Comparison of ENCODE assay signal across 16 cellular contexts in the genomic region with DNA sequence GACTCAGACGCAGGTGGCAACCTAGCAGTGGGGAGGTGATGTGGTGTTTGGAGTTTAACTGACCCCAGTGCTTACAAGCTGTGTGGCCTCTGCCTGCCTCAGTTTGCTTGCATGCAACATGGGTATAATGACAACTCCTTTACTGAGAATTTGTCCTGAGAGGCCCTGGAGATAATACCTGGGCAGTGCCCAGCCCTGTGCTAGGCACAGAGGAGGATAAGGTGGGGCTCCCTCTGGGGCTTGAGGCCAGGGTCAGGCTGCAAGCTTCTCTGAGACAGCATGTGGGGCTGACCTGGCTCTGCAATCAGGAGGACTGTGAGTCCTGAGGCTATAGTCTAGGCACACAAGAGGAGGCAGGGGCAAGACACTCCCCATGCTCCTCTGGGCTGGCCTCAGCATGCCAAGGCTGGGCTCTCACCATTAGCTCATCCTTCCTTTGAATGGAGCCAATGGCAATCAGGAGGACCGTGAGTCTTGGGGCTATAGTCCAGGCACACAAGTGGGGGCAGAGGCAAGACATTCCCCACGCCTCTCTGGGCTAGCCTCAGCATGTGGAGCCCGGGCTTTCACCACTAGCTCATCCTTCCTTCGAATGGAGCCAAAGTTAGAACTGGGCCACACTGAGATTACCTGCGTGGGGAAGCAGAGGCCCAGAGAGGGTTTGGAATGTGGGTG.
DNase-seq lines count a peak whose midpoint lies in the region; ATAC-seq, FAIRE-seq and TF ChIP-seq lines count a peak whose summit lies in the region.
"Had no signal": no experiment of that assay in that cellular context is flagged by ENCODE, and none has a peak within 500 bp of the region (broad histone marks: within the 10 kb centered on the region; RNA-seq: fewer than 3 reads in every experiment).

No MANE protein-coding gene starts in this region.

- no peak overlapping the region for H3K4me3 Mint-ChIP-seq in brain
- H3K4me3 Mint-ChIP-seq: CD4-positive, alpha-beta memory T cell; GM23338 had no signal

- no peaks in the 10 kb centered on the region for H3K36me3 Mint-ChIP-seq in brain
- H3K36me3 Mint-ChIP-seq: CD4-positive, alpha-beta memory T cell had no signal

- H3K27me3 ChIP-seq in keratinocyte (ENCODE audit: control insufficient read depth, extremely low read depth, insufficient read depth, low read length) (peaks cover 5% of the 10 kb centered on the region), upper lobe of right lung (no peaks in the 10 kb centered on the region)
- H3K27me3 ChIP-seq: BE2C had no signal

- no peaks in the 10 kb centered on the region for H4K20me1 ChIP-seq in keratinocyte (ENCODE audit: control insufficient read depth, extremely low read depth, insufficient read depth, low read length)

- no peak overlapping the region for H3K4me3 ChIP-seq in epithelial cell of esophagus (ENCODE audit: low read length)
- H3K4me3 ChIP-seq in keratinocyte (ENCODE audit: control insufficient read depth in 2 of 3, extremely low read depth in 1 of 3, insufficient read depth in 2 of 3, low read depth in 1 of 3, low read length in 3 of 3), result no peak overlapping the region
- H3K4me3 ChIP-seq in upper lobe of right lung, result no peak overlapping the region
- H3K4me3 ChIP-seq: A549, GM23338 had no signal

- peaks cover 6% of the 10 kb centered on the region for H3K27me3 Mint-ChIP-seq in brain

- peak overlapping the region; percentile 19 for H3K27ac ChIP-seq in keratinocyte (ENCODE audit: control insufficient read depth, insufficient read depth, low read length)
- H3K27ac ChIP-seq in upper lobe of right lung, result no peak overlapping the region
- H3K27ac ChIP-seq: A549, C4-2B, HL-60 had no signal

- H3K36me3 ChIP-seq in keratinocyte (ENCODE audit: control insufficient read depth in 2 of 2, extremely low read depth in 1 of 2, insufficient read depth in 2 of 2, low read length in 2 of 2), result no peaks in the 10 kb centered on the region
- no peaks in the 10 kb centered on the region for H3K36me3 ChIP-seq in upper lobe of right lung
- H3K36me3 ChIP-seq: BE2C had no signal

- peak overlapping the region; percentile 43 for H3K4me2 ChIP-seq in keratinocyte (ENCODE audit: control insufficient read depth, extremely low read depth, insufficient read depth, low read depth, low read length)
- H3K4me2 ChIP-seq: A549, GM23338 had no signal

- DNase-seq in epithelial cell of esophagus (ENCODE audit: low read depth) (peak; percentile 97), keratinocyte (ENCODE audit: low read depth, low spot score) (peak; percentile 89), upper lobe of right lung (peak; percentile 28), NCI-H748 treated with DMSO at 0.1 percent for 48 hours (lab: John Stamatoyannopoulos, UW) (no peak), GF-D8 (lab: John Stamatoyannopoulos, UW) (no peak)
- no peak for DNase-seq in stimulated activated CD8-positive, alpha-beta memory T cell treated with anti-CD3 and anti-CD28 coated beads, Interleukin-4, amount 100 ng/mL, for 48 hours
- DNase-seq: BE2C; CD4-positive, alpha-beta memory T cell; DMS79; H7 had no signal

- intact Hi-C loops in upper lobe of right lung (cut with DNase I), result no loop called here

- H3K9me3 Mint-ChIP-seq in brain, result no peaks in the 10 kb centered on the region
- H3K9me3 Mint-ChIP-seq: CD4-positive, alpha-beta memory T cell; GM23338 had no signal

- no peaks in the 10 kb centered on the region for H3K79me2 ChIP-seq in keratinocyte (ENCODE audit: control insufficient read depth, insufficient read depth, low read length)

- H3K9ac ChIP-seq in keratinocyte (ENCODE audit: control insufficient read depth, extremely low read depth, insufficient read depth, low read length), result no peak overlapping the region

- peaks cover 89% of the 10 kb centered on the region for H3K4me1 Mint-ChIP-seq in brain
- H3K4me1 Mint-ChIP-seq: CD4-positive, alpha-beta memory T cell had no signal

- peak; percentile 97 for FAIRE-seq in keratinocyte (lab: Jason Lieb, UNC)
- FAIRE-seq: A549, GM12891 had no signal

- H3K9me1 ChIP-seq in keratinocyte (ENCODE audit: control insufficient read depth, extremely low read depth, insufficient read depth, low read length), result no peaks in the 10 kb centered on the region

- H2AFZ ChIP-seq in keratinocyte (ENCODE audit: control insufficient read depth, low read length), result peak overlapping the region; percentile 55
- H2AFZ ChIP-seq: GM23338 had no signal

- dilution Hi-C loops in keratinocyte (cut with MboI; ENCODE audit: extremely low pct_ligation_motif_present, low sequenced_read_pairs), result no loop called here

- H3K9me3 ChIP-seq in keratinocyte (ENCODE audit: control insufficient read depth, low read depth, low read length) (no peaks in the 10 kb centered on the region), upper lobe of right lung (no peaks in the 10 kb centered on the region)
- H3K9me3 ChIP-seq: A549, BE2C had no signal

- peak overlapping the region in 4 of 5 experiments; percentile 85 to 97 (median 96) for H3K27ac Mint-ChIP-seq in brain
- H3K27ac Mint-ChIP-seq: CD4-positive, alpha-beta memory T cell; GM23338 had no signal

- no peak for ATAC-seq in upper lobe of right lung
- ATAC-seq: A549, GM23338 had no signal

- H3K4me1 ChIP-seq in keratinocyte (ENCODE audit: control insufficient read depth, extremely low read depth, insufficient read depth, low read length), result peaks cover 30% of the 10 kb centered on the region
- H3K4me1 ChIP-seq in upper lobe of right lung, result peaks cover 4% of the 10 kb centered on the region
- H3K4me1 ChIP-seq: A549, BE2C had no signal

- TF ChIP-seq CTCF in brain (conservative IDR thresholded peaks at IDR 0.05) (no peak), epithelial cell of esophagus (IDR thresholded peaks at IDR 0.05; ENCODE audit: insufficient read depth, low read depth, low read length, missing control alignments) (no peak), keratinocyte (optimal IDR thresholded peaks at IDR 0.05 in 1 of 3, IDR thresholded peaks at IDR 0.05 in 1 of 3, conservative IDR thresholded peaks at IDR 0.05 in 1 of 3; ENCODE audit: extremely low read depth in 1 of 3, insufficient read depth in 2 of 3, low read length in 3 of 3) (no peak), upper lobe of right lung (IDR thresholded peaks at IDR 0.05) (no peak)

Comparison
In these comparisons a context has a peak if more than half of its experiments do, and no peak if none do; other contexts are left out.
1. DNase-seq: peak in epithelial cell of esophagus (single experiment), keratinocyte (single experiment) and upper lobe of right lung (single experiment); none in NCI-H748 treated with DMSO at 0.1 percent for 48 hours (single experiment), GF-D8 (single experiment) and stimulated activated CD8-positive, alpha-beta memory T cell treated with anti-CD3 and anti-CD28 coated beads, Interleukin-4, amount 100 ng/mL, for 48 hours (single experiment).